ENCODE assay signal across 34 cellular contexts in the genomic region with DNA sequence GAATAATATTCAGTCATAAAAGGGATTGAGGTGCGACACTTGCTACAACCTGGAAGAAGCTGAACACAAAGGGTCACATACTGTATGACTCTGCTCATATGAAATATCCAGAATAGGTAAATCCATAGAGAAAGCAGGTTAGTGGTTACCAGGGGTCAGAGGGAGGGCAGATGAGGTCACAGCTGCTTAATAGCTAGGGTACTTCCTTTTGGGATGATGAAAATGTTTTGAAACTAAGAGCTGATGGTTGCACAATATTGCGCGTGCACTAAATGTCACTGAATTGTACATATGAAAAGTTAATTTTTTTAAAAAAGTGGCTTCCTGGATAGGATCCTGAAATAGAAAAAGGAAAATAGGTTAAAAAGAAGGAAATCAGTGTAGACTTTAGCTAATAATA. TPM values are rescaled to one million over a fixed set of nuclear protein-coding genes. Genes with fewer than 3 reads are reported as not detected.
DNase-seq lines count a peak whose midpoint lies in the region; ATAC-seq and TF ChIP-seq lines count a peak whose summit lies in the region.
"Had no signal": no experiment of that assay in that cellular context is flagged by ENCODE, and none has a peak within 500 bp of the region (broad histone marks: within the 10 kb centered on the region; RNA-seq: fewer than 3 reads in every experiment).

No MANE protein-coding gene starts in this region.

- H3K9me3 ChIP-seq in upper lobe of right lung = no peaks in the 10 kb centered on the region
- H3K9me3 ChIP-seq: heart left ventricle, Peyer's patch had no signal

- no peak overlapping the region for H3K4ac ChIP-seq in mesendoderm (ENCODE audit: low read depth, low read length)

- peak; percentile 70 for ATAC-seq in upper lobe of right lung
- ATAC-seq in GM18498 (IDR thresholded peaks at IDR 0.05; ENCODE audit: unreplicated experiment) = no peak
- ATAC-seq in esophagus mucosa = no peak
- ATAC-seq: T-helper 17 cell had no signal

- no peak overlapping the region for H3K23ac ChIP-seq in mesendoderm (ENCODE audit: low read length)

- peak overlapping the region; percentile 38 for H3K27ac Mint-ChIP-seq in glutamatergic neuron (ENCODE audit: unreplicated experiment)
- H3K27ac Mint-ChIP-seq: activated CD4-positive, alpha-beta memory T cell treated with anti-CD3 and anti-CD28 coated beads, Interleukin-2, amount 10 ng/mL, durations not matched to agents 7 days and 5 days; activated naive CD8-positive, alpha-beta T cell; activated T-helper 2 cell treated with anti-CD3 and anti-CD28 coated beads, Interferon-gamma antibody, Interleukin-2, Interleukin-4, amounts not matched to agents 10 μg/mL and 5 μg/mL and 100 μg/mL, durations not matched to agents 14 hours and 24 hours and 36 hours; CD4-positive, alpha-beta memory T cell; IgD-negative memory B cell; T-helper 17 cell had no signal

- H3K4me1 ChIP-seq in upper lobe of right lung = no peaks in the 10 kb centered on the region
- no peaks in the 10 kb centered on the region for H3K4me1 ChIP-seq in mesendoderm (ENCODE audit: control insufficient read depth, low read depth, low read length)
- H3K4me1 ChIP-seq: parathyroid adenoma, Peyer's patch had no signal

- H3K56ac ChIP-seq in mesendoderm (ENCODE audit: low read length) = no peak overlapping the region

- no peak overlapping the region for H3K9ac ChIP-seq in mesendoderm (ENCODE audit: low read length)
- H3K9ac ChIP-seq: parathyroid adenoma had no signal

- no peak overlapping the region for H2AK5ac ChIP-seq in mesendoderm (ENCODE audit: low read length)

- H3K4me2 ChIP-seq in mesendoderm (ENCODE audit: low read length) = no peak overlapping the region

- H2BK5ac ChIP-seq in mesendoderm (ENCODE audit: low read length) = no peak overlapping the region

- no peak overlapping the region for H3K27ac ChIP-seq in upper lobe of right lung
- H3K27ac ChIP-seq in mesendoderm (ENCODE audit: low read depth, low read length) = no peak overlapping the region
- H3K27ac ChIP-seq: heart left ventricle, parathyroid adenoma, Peyer's patch had no signal

- peak; percentile 83 for DNase-seq in SIG-M5 treated with dmso at 0.1 percent for 504 hours (lab: John Stamatoyannopoulos, UW; ENCODE audit: unreplicated experiment)
- DNase-seq in SIG-M5 (lab: John Stamatoyannopoulos, UW) = no peak
- DNase-seq in NOMO-1 treated with dmso at 0.1 percent for 144 hours (lab: John Stamatoyannopoulos, UW; ENCODE audit: unreplicated experiment) = peak; percentile 60
- DNase-seq in glutamatergic neuron = no peak
- no peak for DNase-seq in upper lobe of right lung
- no peak for DNase-seq in mesendoderm
- DNase-seq: 8988T; activated CD4-positive, alpha-beta memory T cell treated with anti-CD3 and anti-CD28 coated beads, Interleukin-2, amount 10 ng/mL, durations not matched to agents 7 days and 5 days; activated CD4-positive, alpha-beta T cell treated with anti-CD3 and anti-CD28 coated beads for 1 hour; anterior cingulate cortex; CD4-positive, alpha-beta memory T cell; effector CD8-positive, alpha-beta T cell; kidney; NCI-H1436; NCI-H2107; NCI-H446; Peyer's patch; stimulated activated CD4-positive, alpha-beta T cell treated with anti-CD3 and anti-CD28 coated beads, Interleukin-2, amount 100 ng/mL, for 24 hours; T-helper 17 cell had no signal

- H3K4me1 Mint-ChIP-seq in glutamatergic neuron (ENCODE audit: low read depth, unreplicated experiment) = peaks cover 34% of the 10 kb centered on the region
- H3K4me1 Mint-ChIP-seq: activated CD4-positive, alpha-beta memory T cell treated with anti-CD3 and anti-CD28 coated beads, Interleukin-2, amount 10 ng/mL, durations not matched to agents 7 days and 5 days had no signal

- H3K4me3 ChIP-seq in upper lobe of right lung = no peak overlapping the region
- H3K4me3 ChIP-seq in mesendoderm (ENCODE audit: low read length) = no peak overlapping the region
- H3K4me3 ChIP-seq: heart left ventricle, Peyer's patch had no signal

- no peak overlapping the region for H3K18ac ChIP-seq in mesendoderm (ENCODE audit: low read length)

- H4K5ac ChIP-seq in mesendoderm (ENCODE audit: low read length) = no peak overlapping the region

- no peaks in the 10 kb centered on the region for H3K36me3 Mint-ChIP-seq in glutamatergic neuron (ENCODE audit: unreplicated experiment)
- H3K36me3 Mint-ChIP-seq: activated naive CD8-positive, alpha-beta T cell; CD4-positive, alpha-beta memory T cell had no signal

- H3K36me3 ChIP-seq in upper lobe of right lung (no peaks in the 10 kb centered on the region), mesendoderm (ENCODE audit: control insufficient read depth, insufficient read depth, low read length) (no peaks in the 10 kb centered on the region)
- H3K36me3 ChIP-seq: heart left ventricle, Peyer's patch had no signal

- TF ChIP-seq CTCF in glutamatergic neuron (IDR thresholded peaks at IDR 0.05; ENCODE audit: partially characterized antibody, unreplicated experiment) (no peak), upper lobe of right lung (IDR thresholded peaks at IDR 0.05) (no peak)

- intact Hi-C loops in upper lobe of right lung (cut with DNase I) = no loop called here

- H3K27me3 Mint-ChIP-seq in glutamatergic neuron (ENCODE audit: unreplicated experiment) = peaks cover 6% of the 10 kb centered on the region
- H3K27me3 Mint-ChIP-seq: activated naive CD8-positive, alpha-beta T cell had no signal

- H3K27me3 ChIP-seq in upper lobe of right lung = no peaks in the 10 kb centered on the region
- H3K27me3 ChIP-seq in mesendoderm (ENCODE audit: insufficient read depth, low read length, poor library complexity) = no peaks in the 10 kb centered on the region
- H3K27me3 ChIP-seq: Peyer's patch had no signal

- H3K9me3 Mint-ChIP-seq in glutamatergic neuron (ENCODE audit: unreplicated experiment) = peaks cover 5% of the 10 kb centered on the region
- H3K9me3 Mint-ChIP-seq: activated CD4-positive, alpha-beta memory T cell treated with anti-CD3 and anti-CD28 coated beads, Interleukin-2, amount 10 ng/mL, durations not matched to agents 7 days and 5 days; activated T-helper 2 cell treated with anti-CD3 and anti-CD28 coated beads, Interferon-gamma antibody, Interleukin-2, Interleukin-4, amounts not matched to agents 10 μg/mL and 5 μg/mL and 100 μg/mL, durations not matched to agents 14 hours and 24 hours and 36 hours; CD4-positive, alpha-beta memory T cell; H9; IgD-negative memory B cell had no signal

- no peaks in the 10 kb centered on the region for H3K79me2 ChIP-seq in mesendoderm (ENCODE audit: control insufficient read depth, insufficient read depth, low read length)
- H3K79me2 ChIP-seq: parathyroid adenoma had no signal

- H2BK15ac ChIP-seq in mesendoderm (replicated peaks; ENCODE audit: low read depth) = no peak overlapping the region

- no peak overlapping the region for H3K4me3 Mint-ChIP-seq in glutamatergic neuron (ENCODE audit: unreplicated experiment)
- H3K4me3 Mint-ChIP-seq: activated CD4-positive, alpha-beta memory T cell treated with anti-CD3 and anti-CD28 coated beads, Interleukin-2, amount 10 ng/mL, durations not matched to agents 7 days and 5 days; activated naive CD8-positive, alpha-beta T cell; CD4-positive, alpha-beta memory T cell; H9; IgD-negative memory B cell; T-helper 17 cell had no signal

- no peak overlapping the region for H2BK120ac ChIP-seq in mesendoderm (ENCODE audit: low read depth, low read length)

- no peak overlapping the region for H4K8ac ChIP-seq in mesendoderm (ENCODE audit: low read depth, low read length)

- H3K79me1 ChIP-seq in mesendoderm (ENCODE audit: low read length) = no peaks in the 10 kb centered on the region

- WGBS in mesendoderm (ENCODE audit: extremely low coverage, insufficient coverage, low lambda C conversion rate) = no CpG with 5 or more reads among the region's 3 CpGs

RNA-seq across cellular contexts. Expression of gene NEUROD4, which starts 23.8 kb away (rescaled TPM):
- total RNA-seq in glutamatergic neuron (ENCODE audit: unreplicated experiment) (206 TPM), upper lobe of right lung (not detected), esophagus mucosa (not detected)
- polyA plus RNA-seq in mesendoderm (2013, experiment 1 of 2) = not detected
- polyA plus RNA-seq in mesendoderm (2013, experiment 2 of 2) = not detected
- total RNA-seq: activated CD4-positive, alpha-beta memory T cell treated with anti-CD3 and anti-CD28 coated beads, Interleukin-2, amount 10 ng/mL, durations not matched to agents 7 days and 5 days; activated T-helper 2 cell treated with anti-CD3 and anti-CD28 coated beads, Interferon-gamma antibody, Interleukin-2, Interleukin-4, amounts not matched to agents 10 μg/mL and 5 μg/mL and 100 μg/mL, durations not matched to agents 14 hours and 24 hours and 36 hours; bronchial epithelial cell; epithelial cell of proximal tubule; fibroblast of villous mesenchyme; H9; heart left ventricle; kidney; lung microvascular endothelial cell; Peyer's patch; SK-MEL-5; T-helper 17 cell; ureter had no signal
- polyA plus RNA-seq: CD4-positive, alpha-beta memory T cell; heart left ventricle; IgD-negative memory B cell; neural cell had no signal

RNA-seq across cellular contexts. Expression of gene TESPA1, which starts 59.0 kb away (rescaled TPM):
- not detected for total RNA-seq in glutamatergic neuron (ENCODE audit: unreplicated experiment)
- total RNA-seq in upper lobe of right lung = 6.7 TPM
- 0.28 TPM for polyA plus RNA-seq in mesendoderm (2013, experiment 1 of 2)
- 0.22 TPM for polyA plus RNA-seq in mesendoderm (2013, experiment 2 of 2)
- 0.68 TPM for total RNA-seq in esophagus mucosa
- total RNA-seq: bronchial epithelial cell, epithelial cell of proximal tubule, fibroblast of villous mesenchyme, H9, lung microvascular endothelial cell, SK-MEL-5 had no signal
- polyA plus RNA-seq: neural cell had no signal

Comparison
In these comparisons a context has a peak if more than half of its experiments do, and no peak if none do; other contexts are left out.
1. DNase-seq: peak in SIG-M5 treated with dmso at 0.1 percent for 504 hours (single experiment) and NOMO-1 treated with dmso at 0.1 percent for 144 hours (single experiment); none in SIG-M5 (single experiment), glutamatergic neuron (single experiment), upper lobe of right lung (single experiment) and mesendoderm (single experiment).
2. RNA of gene NEUROD4, which starts 23.8 kb away (total RNA-seq): 206 TPM in glutamatergic neuron (single experiment); not detected in upper lobe of right lung (single experiment) and not detected in esophagus mucosa (single experiment); every median in the first group is over 100 times any median in the second.